Comparison of ENCODE assay signal across 8 cellular contexts in the genomic region with DNA sequence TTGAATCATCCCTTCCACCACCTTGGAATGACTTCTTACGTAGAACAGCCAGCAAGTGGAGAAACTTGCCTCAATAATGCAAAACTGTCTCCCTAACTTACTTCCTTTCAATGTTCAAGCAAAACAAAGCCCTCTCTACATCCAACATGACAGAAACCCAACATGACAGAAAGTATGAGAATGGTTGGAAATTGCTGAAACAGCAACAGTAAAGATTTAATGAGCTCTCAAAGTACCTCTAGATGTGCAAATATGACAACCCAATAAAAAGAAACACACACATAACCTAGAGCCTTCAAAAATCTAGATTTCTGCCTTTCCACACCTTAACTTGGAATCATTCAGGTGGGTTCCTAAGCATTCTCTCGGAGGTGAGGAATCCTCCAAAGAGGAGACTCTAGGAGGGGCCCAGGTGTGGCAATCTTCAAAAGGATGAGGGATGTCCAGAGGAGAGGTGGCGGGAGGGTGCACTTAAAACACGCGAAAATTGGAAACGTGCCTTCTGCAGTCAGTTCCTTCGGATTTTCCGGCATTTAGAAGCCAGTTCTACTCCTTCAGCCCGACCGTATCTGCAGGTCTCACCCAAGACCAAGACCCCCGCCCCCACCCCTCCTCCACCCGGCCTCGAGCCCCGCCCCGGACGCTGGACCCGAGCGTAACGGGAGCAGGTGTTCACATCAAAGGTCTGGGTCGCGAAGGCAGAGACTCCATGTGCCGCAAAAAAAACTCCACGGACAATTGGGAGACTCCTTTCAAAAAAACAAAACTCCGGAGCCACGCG. TPM values are rescaled to one million over a fixed set of nuclear protein-coding genes. Genes with fewer than 3 reads are reported as not detected.
DNase-seq lines count a peak whose midpoint lies in the region; ATAC-seq, FAIRE-seq and TF ChIP-seq lines count a peak whose summit lies in the region.

No MANE protein-coding gene starts in this region.

- BruUV-seq in PC-3 (replicated peaks; lab: Mats Ljungman, UMichigan) = TSS peak; percentile 58

- 0 out of 2 replicates have a peak, but pooled peaks cover 6% of the 10 kb centered on the region for H4K20me1 ChIP-seq in PC-3 (ENCODE audit: low read length)

- H3K36me3 Mint-ChIP-seq in glutamatergic neuron (ENCODE audit: unreplicated experiment) = no peaks in the 10 kb centered on the region
- no peaks in the 10 kb centered on the region for H3K36me3 Mint-ChIP-seq in stimulated activated memory B cell treated with anti-CD40 and anti-IgM and Interleukin-4, amounts not matched to agents 10 μg/mL and 1 μg/mL and 100 μg/mL, for 72 hours

- TF ChIP-seq POLR2A in GM12892 (IDR thresholded peaks at IDR 0.05; ENCODE audit: low read depth, low read length) = no peak

- peak overlapping the region; percentile 90 for H3K4me3 ChIP-seq in PC-3 (ENCODE audit: low read length)

- ATAC-seq in HG02623 (IDR thresholded peaks at IDR 0.05; ENCODE audit: unreplicated experiment) = peak; percentile 2
- peak; percentile 0; the same call in 1 of the 2 replicates for ATAC-seq in PC-3
- no peak for ATAC-seq in stimulated activated memory B cell treated with anti-CD40 and anti-IgM and Interleukin-4, amounts not matched to agents 10 μg/mL and 1 μg/mL and 100 μg/mL, for 72 hours

- H3K4me2 ChIP-seq in PC-3 (ENCODE audit: low read length) = peak overlapping the region; percentile 97

- H3K4me3 Mint-ChIP-seq in glutamatergic neuron (ENCODE audit: unreplicated experiment) = no peak overlapping the region
- no peak overlapping the region for H3K4me3 Mint-ChIP-seq in stimulated activated memory B cell treated with anti-CD40 and anti-IgM and Interleukin-4, amounts not matched to agents 10 μg/mL and 1 μg/mL and 100 μg/mL, for 72 hours

- H3K9me3 ChIP-seq in PC-3 (ENCODE audit: low read length) = no peaks in the 10 kb centered on the region

- no peaks in the 10 kb centered on the region for H3F3A ChIP-seq in PC-3 (ENCODE audit: low read length, unreplicated experiment)

- TF ChIP-seq CTCF in PC-3 (conservative IDR thresholded peaks at IDR 0.05; ENCODE audit: low read depth, low read length) (no peak), glutamatergic neuron (IDR thresholded peaks at IDR 0.05; ENCODE audit: partially characterized antibody, unreplicated experiment) (no peak)

- no peaks in the 10 kb centered on the region for H3K36me3 ChIP-seq in PC-3 (ENCODE audit: low read depth, low read length)

- FAIRE-seq in GM12892 (lab: Jason Lieb, UNC) = no peak

- H3K27me3 ChIP-seq in PC-3 (ENCODE audit: low read length) = no peaks in the 10 kb centered on the region

- peak overlapping the region; percentile 84 for H3K27ac ChIP-seq in PC-3 (ENCODE audit: low read length)

- peak overlapping the region; percentile 76 for H3K9ac ChIP-seq in PC-3 (ENCODE audit: low read length)

- H3K4me1 Mint-ChIP-seq in glutamatergic neuron (ENCODE audit: low read depth, unreplicated experiment) = no peaks in the 10 kb centered on the region
- peaks cover 19% of the 10 kb centered on the region for H3K4me1 Mint-ChIP-seq in stimulated activated memory B cell treated with anti-CD40 and anti-IgM and Interleukin-4, amounts not matched to agents 10 μg/mL and 1 μg/mL and 100 μg/mL, for 72 hours

- no peaks in the 10 kb centered on the region for H3K9me3 Mint-ChIP-seq in glutamatergic neuron (ENCODE audit: unreplicated experiment)
- no peaks in the 10 kb centered on the region for H3K9me3 Mint-ChIP-seq in stimulated activated memory B cell treated with anti-CD40 and anti-IgM and Interleukin-4, amounts not matched to agents 10 μg/mL and 1 μg/mL and 100 μg/mL, for 72 hours

- H3K27me3 Mint-ChIP-seq in glutamatergic neuron (ENCODE audit: unreplicated experiment) = peaks cover 3% of the 10 kb centered on the region
- H3K27me3 Mint-ChIP-seq in stimulated activated memory B cell treated with anti-CD40 and anti-IgM and Interleukin-4, amounts not matched to agents 10 μg/mL and 1 μg/mL and 100 μg/mL, for 72 hours = no peaks in the 10 kb centered on the region

- H3K27ac Mint-ChIP-seq in glutamatergic neuron (ENCODE audit: unreplicated experiment) = no peak overlapping the region
- no peak overlapping the region for H3K27ac Mint-ChIP-seq in stimulated activated memory B cell treated with anti-CD40 and anti-IgM and Interleukin-4, amounts not matched to agents 10 μg/mL and 1 μg/mL and 100 μg/mL, for 72 hours

- POLR2A ChIA-PET in PC-3 (lab: Charles Lee; ENCODE audit: unreplicated experiment) = interaction anchor here (0.7 kb wide), 2 partner anchors 62 to 313 kb away, joined by 3 to 4 read pairs; no protein-coding TSS in a partner anchor

- H3K4me1 ChIP-seq in PC-3 (ENCODE audit: insufficient read depth, low read length) = peaks cover 32% of the 10 kb centered on the region

- intact Hi-C loops in PC-3 (cut with micrococcal nuclease) = loop anchor here (5.0 to 10.0 kb wide), 2 partner anchors 47 to 195 kb away; a partner anchor contains a TSS

- peaks cover 32% of the 10 kb centered on the region for H3K79me2 ChIP-seq in PC-3 (ENCODE audit: low read length)

- CTCF ChIA-PET in PC-3 (lab: Charles Lee) = interaction anchor here (0.5 to 1.4 kb wide), 3 partner anchors 19 to 236 kb away, joined by 3 to 8 read pairs (median 6); a partner anchor contains a TSS

- peak; percentile 76 for DNase-seq in DMS53 treated with DMSO at 0.1 percent for 48 hours (lab: John Stamatoyannopoulos, UW; ENCODE audit: unreplicated experiment)
- DNase-seq in PC-3 = no peak
- DNase-seq in glutamatergic neuron = peak; percentile 45
- peak; percentile 3 for DNase-seq in stimulated activated CD8-positive, alpha-beta memory T cell treated with anti-CD3 and anti-CD28 coated beads, Interleukin-15, amount 100 ng/mL, for 24 hours (ENCODE audit: low read depth)
- no peak for DNase-seq in SKM-1 (lab: John Stamatoyannopoulos, UW; ENCODE audit: unreplicated experiment)
- no peak for DNase-seq in GM12892 (ENCODE audit: insufficient read length)

- no peaks in the 10 kb centered on the region for H3K9me2 ChIP-seq in PC-3 (replicated peaks; ENCODE audit: low read length)

- H2AFZ ChIP-seq in PC-3 (ENCODE audit: low read length) = peak overlapping the region; percentile 84

RNA-seq across cellular contexts. Expression of a gene that starts 1.0 kb away (rescaled TPM):
- 117 and 168 TPM in 2 replicates for total RNA-seq in PC-3 (2014; rRNA removed)
- total RNA-seq in glutamatergic neuron (ENCODE audit: unreplicated experiment) = 128 TPM
- polyA plus RNA-seq in GM12892 (2012; ENCODE audit: missing spikeins) = 69.8 TPM

Comparison
In these comparisons a context has a peak if more than half of its experiments do, and no peak if none do; other contexts are left out.
1. DNase-seq: peak in DMS53 treated with DMSO at 0.1 percent for 48 hours (single experiment), glutamatergic neuron (single experiment) and stimulated activated CD8-positive, alpha-beta memory T cell treated with anti-CD3 and anti-CD28 coated beads, Interleukin-15, amount 100 ng/mL, for 24 hours (single experiment); none in PC-3 (single experiment), SKM-1 (single experiment) and GM12892 (single experiment).